In the genomic region with DNA sequence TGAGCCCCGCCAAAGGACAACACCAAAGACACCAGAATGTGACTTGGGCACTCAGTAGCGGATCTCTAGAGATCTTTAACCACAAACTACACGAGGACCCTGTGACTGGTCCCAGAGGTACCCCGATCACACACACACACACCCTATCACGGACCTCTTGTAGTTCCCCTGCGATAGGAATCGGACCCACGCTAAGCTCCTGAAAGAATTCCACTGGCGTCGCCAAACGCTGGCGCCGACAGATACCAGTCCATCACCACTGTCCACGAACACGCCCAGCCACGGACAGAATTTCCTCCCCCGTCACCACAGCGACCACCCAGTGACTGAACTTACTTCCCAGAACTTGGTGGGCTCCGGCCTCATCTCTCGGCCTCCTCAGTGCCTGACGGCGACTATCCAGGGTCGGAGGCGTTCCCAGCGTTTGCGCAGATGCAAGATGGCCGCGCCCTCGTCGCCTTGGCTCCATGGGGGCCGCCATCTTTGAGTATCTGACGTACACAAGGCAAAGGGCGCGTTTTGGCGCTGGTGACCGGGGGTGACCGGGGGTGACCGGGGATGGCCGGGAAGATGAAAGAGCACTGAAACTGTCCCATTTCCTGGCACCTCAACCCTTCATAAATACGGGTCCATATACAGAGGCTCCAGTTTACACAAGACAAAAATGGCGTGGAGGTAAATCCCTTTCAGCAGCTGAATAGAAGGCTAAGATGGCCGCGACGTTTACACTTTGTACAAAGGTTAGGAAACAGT, we compare ENCODE assay signal across 8 cellular contexts. TPM values are rescaled to one million over a fixed set of nuclear protein-coding genes. Genes with fewer than 3 reads are reported as not detected.
DNase-seq lines count a peak whose midpoint lies in the region; ATAC-seq and TF ChIP-seq lines count a peak whose summit lies in the region.

Gene ZNF615 (minus strand): TSS at position 407 of the 753 bp plus-strand sequence. CDS start 4,500 bp downstream, outside the sequence.

- peak within 1 kb of the TSS; percentile 90 for H3K4me2 ChIP-seq in Loucy (ENCODE audit: low read depth, low read length, poor library complexity, severe bottlenecking)

- H3K36me3 ChIP-seq in Loucy (ENCODE audit: insufficient read depth, low read length) (0 out of 2 replicates have a peak, but pooled peaks cover 4% of the 10 kb centered on the region), SK-N-MC (ENCODE audit: insufficient read depth, low read length) (peaks cover 20% of the 10 kb centered on the region)

- no peaks in the 10 kb centered on the region for H3K9me2 ChIP-seq in Loucy (replicated peaks; ENCODE audit: low read depth, low read length)

- H3K9me3 Mint-ChIP-seq in activated naive CD8-positive, alpha-beta T cell (ENCODE audit: low read depth) = peaks cover 11% of the 10 kb centered on the region

- peak within 1 kb of the TSS; percentile 88 for H3K4me3 ChIP-seq in Loucy (ENCODE audit: low read length, poor library complexity, severe bottlenecking)
- peak within 1 kb of the TSS; percentile 97 for H3K4me3 ChIP-seq in SK-N-MC

- H3K9me3 ChIP-seq in Loucy (ENCODE audit: insufficient read depth, low read depth, low read length) (no peaks in the 10 kb centered on the region), SK-N-MC (ENCODE audit: low read depth, low read length) (peaks cover 11% of the 10 kb centered on the region; the same call in 1 of the 2 replicates)

- TF ChIP-seq CTCF in Loucy (conservative IDR thresholded peaks at IDR 0.05; ENCODE audit: low read length) = no peak

- peaks cover 26% of the 10 kb centered on the region for H3K4me1 ChIP-seq in Loucy (ENCODE audit: insufficient read depth, low read length, poor library complexity, severe bottlenecking)

- H3K27me3 ChIP-seq in Loucy (ENCODE audit: insufficient read depth, low read length, poor library complexity, severe bottlenecking) = no peaks in the 10 kb centered on the region

- peak; percentile 95 for DNase-seq in DMS79 treated with DMSO at 0.1 percent for 48 hours (lab: John Stamatoyannopoulos, UW)
- DNase-seq in SK-N-MC (ENCODE audit: low read depth, low spot score) = peak; percentile 56
- DNase-seq in glomerular visceral epithelial cell (ENCODE audit: extremely low spot score) = peak; percentile 83
- DNase-seq in occipital lobe (lab: John Stamatoyannopoulos, UW) = peak; percentile 91
- peak; percentile 97 for DNase-seq in superior temporal gyrus (ENCODE audit: extremely low spot score)

- ATAC-seq in GM21737 (IDR thresholded peaks at IDR 0.05; ENCODE audit: unreplicated experiment) = peak; percentile 94

- H3K27ac Mint-ChIP-seq in activated naive CD8-positive, alpha-beta T cell = peak within 1 kb of the TSS; percentile 97

- H3K4me1 Mint-ChIP-seq in activated naive CD8-positive, alpha-beta T cell (ENCODE audit: low read depth) = peaks cover 17% of the 10 kb centered on the region

- H3K4me3 Mint-ChIP-seq in activated naive CD8-positive, alpha-beta T cell = peak within 1 kb of the TSS; percentile 96

- H2AFZ ChIP-seq in Loucy (ENCODE audit: low read length) = peak within 1 kb of the TSS; percentile 95

- H3K27ac ChIP-seq in SK-N-MC = peak within 1 kb of the TSS; percentile 54; the same call in 1 of the 2 replicates

- no peaks in the 10 kb centered on the region for H4K20me1 ChIP-seq in Loucy (ENCODE audit: insufficient read depth, low read length, poor library complexity, severe bottlenecking)

- H3K36me3 Mint-ChIP-seq in activated naive CD8-positive, alpha-beta T cell = peaks cover 37% of the 10 kb centered on the region

- no peaks in the 10 kb centered on the region for H3K27me3 Mint-ChIP-seq in activated naive CD8-positive, alpha-beta T cell

- H3K79me2 ChIP-seq in Loucy (ENCODE audit: insufficient read depth, low read length) = peaks cover 21% of the 10 kb centered on the region

- H3K9ac ChIP-seq in Loucy (ENCODE audit: low read depth, low read length, poor library complexity, severe bottlenecking) (peak within 1 kb of the TSS; percentile 90), SK-N-MC (ENCODE audit: insufficient read length) (peak within 1 kb of the TSS; percentile 73)

- no peaks in the 10 kb centered on the region for H3F3A ChIP-seq in Loucy (ENCODE audit: low read depth)

RNA-seq across cellular contexts. Expression of gene ZNF615, which starts in this region (rescaled TPM):
- total RNA-seq in occipital lobe = 27.1 TPM

Comparison
In these comparisons a context has a peak if more than half of its experiments do, and no peak if none do; other contexts are left out.
1. Peak in every context shown above with its lines: DNase-seq, ATAC-seq, H3K4me3 ChIP-seq and H3K27ac ChIP-seq.